ENCODE assay signal across 8 cellular contexts in genomic region chr14:64879635-64880381, GRCh38. TPM values are rescaled to one million over a fixed set of nuclear protein-coding genes. Genes with fewer than 3 reads are reported as not detected.
A peak's percentile ranks its signal among the peaks of the same experiment; 100 is the strongest.
DNase-seq lines count a peak whose midpoint lies in the region; ATAC-seq, FAIRE-seq and TF ChIP-seq lines count a peak whose summit lies in the region.

Gene SPTB (minus strand): TSS chr14:64879907. CDS start chr14:64823094, 56,813 bp downstream.

- H3K9ac ChIP-seq in K562 (ENCODE audit: insufficient read depth in 1 of 2, low read depth in 2 of 2, low read length in 2 of 2) (peak within 1 kb of the TSS; percentile 68 to 94), kidney (ENCODE audit: low read length in 2 of 2) (peak within 1 kb of the TSS; percentile 46 to 56)

- H3K9me3 ChIP-seq in K562 (replicated peaks; ENCODE audit: control insufficient read depth, insufficient read depth, low read depth, low read length) (no peaks in the 10 kb centered on the region), kidney (ENCODE audit: control insufficient read depth in 1 of 2, low read length in 2 of 2) (no peaks in the 10 kb centered on the region)

- peaks cover 51% of the 10 kb centered on the region for H3K79me2 ChIP-seq in K562 (ENCODE audit: control insufficient read depth, insufficient read depth, low read length)

- H3K27ac ChIP-seq in K562 (ENCODE audit: extremely low read depth, low read depth, low read length) (peak within 1 kb of the TSS; percentile 78), kidney (ENCODE audit: low read depth in 2 of 2, low read length in 2 of 2) (no peak within 1 kb of the TSS)

- H3K36me3 ChIP-seq in K562 (ENCODE audit: control insufficient read depth, insufficient read depth, low read length) = no peaks in the 10 kb centered on the region
- H3K36me3 ChIP-seq in kidney (ENCODE audit: control insufficient read depth in 1 of 2, insufficient read depth in 2 of 2, low read length in 2 of 2) = no peaks in the 10 kb centered on the region

- peak; percentile 85 for ATAC-seq in K562
- no peak for ATAC-seq in HG03159 (IDR thresholded peaks at IDR 0.05; ENCODE audit: unreplicated experiment)
- no peak for ATAC-seq in HG03095 (IDR thresholded peaks at IDR 0.05; ENCODE audit: unreplicated experiment)

- no peaks in the 10 kb centered on the region for H4K20me1 ChIP-seq in K562 (replicated peaks; ENCODE audit: control insufficient read depth, insufficient read depth, low read length)

- peak; percentile 71 for DNase-seq in GM10266 (ENCODE audit: extremely low spot score)
- DNase-seq in Jurkat, Clone E6-1 (ENCODE audit: low read depth, low spot score) = peak; percentile 31
- peak; percentile 49 for DNase-seq in T-helper 9 cell
- DNase-seq in K562 (ENCODE audit: extremely low read depth in 1 of 4, low spot score in 3 of 4) = peak; percentile 89 to 91 (median 90)
- DNase-seq in kidney = peak; percentile 76
- peak; percentile 69 to 77 for DNase-seq in stimulated activated CD4-positive, alpha-beta T cell treated with anti-CD3 and anti-CD28 coated beads, Interleukin-2, amount 100 ng/mL, for 24 hours

- TF ChIP-seq CTCF in GM10266 (IDR thresholded peaks at IDR 0.05; ENCODE audit: control insufficient read depth, insufficient read depth, low read depth, missing control alignments) (no peak), K562 (IDR thresholded peaks at IDR 0.05 in 2 of 3, conservative IDR thresholded peaks at IDR 0.05 in 1 of 3; ENCODE audit: insufficient read depth in 2 of 3, low read depth in 1 of 3, low read length in 3 of 3) (no peak), kidney (IDR thresholded peaks at IDR 0.05; ENCODE audit: borderline replicate concordance, extremely low read depth, insufficient read depth) (no peak)

- WGBS in K562 (ENCODE audit: insufficient coverage, low coverage, missing lambda C conversion rate) = 0% methylated on average over 1 of the region's 68 CpGs

- BruUV-seq in K562 (replicated peaks; lab: Mats Ljungman, UMichigan) = no TSS peak

- no peaks in the 10 kb centered on the region for H3K27me3 ChIP-seq in K562 (ENCODE audit: control insufficient read depth in 2 of 2, insufficient read depth in 2 of 2, low read length in 2 of 2)

- no peak for TF ChIP-seq RAD21 in K562 (CRISPR knock-in tag; conservative IDR thresholded peaks at IDR 0.05 in 1 of 2, IDR thresholded peaks at IDR 0.05 in 1 of 2)

- H2AFZ ChIP-seq in K562 (ENCODE audit: low read depth, low read length) = peak within 1 kb of the TSS; percentile 78

- FAIRE-seq in K562 (lab: Jason Lieb, UNC) (no peak), kidney (lab: Jason Lieb, UNC) (no peak)

- intact Hi-C loops in K562 (cut with micrococcal nuclease) = loop anchor here (2.0 kb wide), 2 partner anchors 37 to 55 kb away; no protein-coding TSS in a partner anchor
- intact Hi-C loops in kidney (cut with DNase I) = loop anchor here (10.0 kb wide), 1 partner anchor 45 kb away; no protein-coding TSS in a partner anchor

- H3K9me1 ChIP-seq in K562 (ENCODE audit: control insufficient read depth, insufficient read depth, low read length) = no peaks in the 10 kb centered on the region

- POLR2A ChIA-PET in K562 (lab: Yijun Ruan, JAX) = interaction anchor here (0.7 to 4.7 kb wide), 7 partner anchors 11 to 92 kb away, joined by 3 to 24 read pairs (median 3); no protein-coding TSS in a partner anchor

- CTCF ChIA-PET in K562 (lab: Yijun Ruan, JAX; ENCODE audit: low intra/inter-chr PET ratio) = no interaction called here

- peak within 1 kb of the TSS; percentile 85 for H3K4me2 ChIP-seq in K562 (ENCODE audit: insufficient read depth, low read length)

- TF ChIP-seq EP300 in K562 (IDR thresholded peaks at IDR 0.05; ENCODE audit: low read length) = peak; percentile 72; the same call in 1 of the 2 replicates

- in situ Hi-C loops in K562 (cut with MboI) = no loop called here

- peak within 1 kb of the TSS; percentile 61 for H3K4me3 ChIP-seq in Jurkat, Clone E6-1 (ENCODE audit: low read length)
- H3K4me3 ChIP-seq in K562 (peak within 1 kb of the TSS; percentile 78), kidney (ENCODE audit: low read length in 2 of 2) (peak within 1 kb of the TSS; percentile 43 to 67)

- no peak for TF ChIP-seq POLR2A in K562 (conservative IDR thresholded peaks at IDR 0.05)

- H3K4me1 ChIP-seq in K562 (replicated peaks in 1 of 2; ENCODE audit: control insufficient read depth in 2 of 2, insufficient read depth in 2 of 2, low read length in 2 of 2) (peaks cover 18 to 23% of the 10 kb centered on the region in 2 experiments; a peak in 4 of 5 replicates), kidney (ENCODE audit: control insufficient read depth in 1 of 2, insufficient read depth in 1 of 2, low read depth in 1 of 2, low read length in 2 of 2) (peaks cover 0 to 2% of the 10 kb centered on the region in 2 donors)

TF ChIP-seq in K562, 482 proteins besides CTCF, POLR2A, EP300 and RAD21 (continues in another document):
- TF ChIP-seq TBP (optimal IDR thresholded peaks at IDR 0.05; ENCODE audit: low read depth, low read length) = peak; percentile 25
- TF ChIP-seq NFYB (IDR thresholded peaks at IDR 0.05; ENCODE audit: extremely low read depth, insufficient read length) = no peak
- TF ChIP-seq E2F6 (IDR thresholded peaks at IDR 0.05; ENCODE audit: borderline replicate concordance in 1 of 2, extremely low read depth in 1 of 2, insufficient read depth in 1 of 2, insufficient read length in 1 of 2, low read depth in 1 of 2, low read length in 1 of 2, poor library complexity in 1 of 2, severe bottlenecking in 1 of 2) = peak in 1 of 2 experiments; percentile 51
- no peak for TF ChIP-seq PYGO2 (tag; IDR thresholded peaks at IDR 0.05)
- peak; percentile 98 for TF ChIP-seq HMGN3 (IDR thresholded peaks at IDR 0.05; ENCODE audit: borderline replicate concordance, extremely low read depth, insufficient read length, low read depth, low read length)
- TF ChIP-seq GATAD2B (IDR thresholded peaks at IDR 0.05; ENCODE audit: borderline replicate concordance) = peak; percentile 72; the same call in 1 of the 2 replicates
- TF ChIP-seq GTF2B (IDR thresholded peaks at IDR 0.05; ENCODE audit: extremely low read depth, insufficient read length) = no peak
- TF ChIP-seq PBX2 (CRISPR knock-in tag; IDR thresholded peaks at IDR 0.05; ENCODE audit: low read depth) = peak; percentile 12; the same call in 1 of the 2 replicates
- no peak for TF ChIP-seq PBX2 (tag; conservative IDR thresholded peaks at IDR 0.05; ENCODE audit: low read depth)

RNA-seq across cellular contexts. Expression of gene SPTB, which starts in this region (rescaled TPM):
- 2.5 TPM for polyA plus RNA-seq in Jurkat, Clone E6-1 (2012; ENCODE audit: insufficient read depth, insufficient read length)
- total RNA-seq in K562 (2011; cell fraction: chromatin; rRNA removed; ENCODE audit: low replicate concordance) = 29.4 and 47.6 TPM in 2 replicates
- total RNA-seq in K562 (2011; cell fraction: nucleolus; rRNA removed) = 23.7 and 29.7 TPM in 2 replicates
- total RNA-seq in K562 (2011; cell fraction: nucleoplasm; rRNA removed) = 21.8 and 28.9 TPM in 2 replicates
- total RNA-seq in K562 (2014; rRNA removed) (32.9 and 35.4 TPM in 2 replicates), K562 (2014; rRNA removed; fragmentation: Illumina TruSeq; extraction: Trizol) (9.5 and 11.7 TPM in 2 replicates), K562 (2015; rRNA removed; fragmentation: Illumina TruSeq; extraction: Trizol) (10.1 and 11.3 TPM in 2 replicates), K562 (2021) (40.1 and 45.9 TPM in 2 replicates), kidney (1.7 TPM)
- polyA plus RNA-seq in K562 (2011; rRNA removed) (2.0 and 2.8 TPM in 2 replicates), K562 (2014; fragmentation: Illumina TruSeq; extraction: Trizol) (19.1 and 23.1 TPM in 2 replicates), K562 (2014; fragmentation: Nextera tagmentation; extraction: Ambion mirVana) (under 1 TPM; 0.21 to 0.28 TPM), K562 (2014; rRNA removed) (16.9 and 17.1 TPM in 2 replicates), kidney (ENCODE audit: insufficient read depth, low read depth, low replicate concordance) (2.2 TPM)
- polyA plus RNA-seq in K562 (2011; cell fraction: cytosol; rRNA removed) = 2.5 and 4.3 TPM in 2 replicates
- 5.0 and 12.3 TPM in 2 replicates for polyA plus RNA-seq in K562 (2011; cell fraction: nucleus; rRNA removed)
- polyA plus RNA-seq in K562 (2012) = 9.6 and 21.1 TPM in 2 replicates
- 3.7 and 6.3 TPM in 2 replicates for polyA minus RNA-seq in K562 (2011; rRNA and poly(A)+ RNA removed)
- polyA minus RNA-seq in K562 (2011; cell fraction: cytosol; rRNA and poly(A)+ RNA removed) = 15.0 and 16.0 TPM in 2 replicates
- 4.1 and 4.7 TPM in 2 replicates for polyA minus RNA-seq in K562 (2011; cell fraction: nucleus; rRNA and poly(A)+ RNA removed)

Comparison
In these comparisons a context has a peak if more than half of its experiments do, and no peak if none do; other contexts are left out.
1. DNase-seq: peak in every context shown above with its lines; median percentile 90 in K562; 76 in kidney; 73 in stimulated activated CD4-positive, alpha-beta T cell treated with anti-CD3 and anti-CD28 coated beads, Interleukin-2, amount 100 ng/mL, for 24 hours; 71 in GM10266; 49 in T-helper 9 cell; 31 in Jurkat, Clone E6-1.